18 cellular contexts compared by ENCODE assay signal in genomic region chr1:40758578-40759343, GRCh38.
"Had no signal": no experiment of that assay in that cellular context is flagged by ENCODE, and none has a peak within 500 bp of the region (broad histone marks: within the 10 kb centered on the region; RNA-seq: fewer than 3 reads in every experiment).

No MANE protein-coding gene starts in this region.

- H3K27me3 ChIP-seq: colonic mucosa, heart right ventricle, pancreas, tibial artery had no signal

- ATAC-seq: heart right ventricle, natural killer cell, pancreas had no signal

- H3K27me3 Mint-ChIP-seq: central memory CD8-positive, alpha-beta T cell had no signal

- H3K4me3 ChIP-seq: colonic mucosa, heart right ventricle, pancreas, tibial artery had no signal

- H3K9me3 ChIP-seq: colonic mucosa, heart right ventricle, pancreas, tibial artery had no signal

- H3K27ac Mint-ChIP-seq: activated T-helper 1 cell treated with anti-CD3 and anti-CD28 coated beads, Interleukin-12 subunit alpha, Interleukin-12 subunit beta, Interleukin-2, Interleukin-4 antibody, amounts not matched to agents 30 ng/mL and 10 ng/mL and 1 ng/mL, durations not matched to agents 14 hours and 24 hours and 36 hours had no signal

- H3K4me3 Mint-ChIP-seq: activated T-helper 1 cell treated with anti-CD3 and anti-CD28 coated beads, Interleukin-12 subunit alpha, Interleukin-12 subunit beta, Interleukin-2, Interleukin-4 antibody, amounts not matched to agents 30 ng/mL and 10 ng/mL and 1 ng/mL, durations not matched to agents 14 hours and 24 hours and 36 hours; central memory CD8-positive, alpha-beta T cell; immature natural killer cell; natural killer cell had no signal

- DNase-seq: activated CD4-positive, alpha-beta T cell treated with anti-CD3 and anti-CD28 coated beads, Interleukin-2, amount 50 U/mL, for 4 hours; activated naive CD4-positive, alpha-beta T cell; activated T-cell treated with anti-CD3 and anti-CD28 coated beads for 4 hours; anterior cingulate cortex; colonic mucosa; foreskin melanocyte; heart right ventricle; immature natural killer cell; kidney glomerular epithelial cell; mesendoderm; natural killer cell; pancreas; stimulated activated naive CD4-positive, alpha-beta T cell treated with Interleukin-2 at 50 U/mL for 16 hours; substantia nigra; SW 1271; tibial artery had no signal

- H3K27ac ChIP-seq: colonic mucosa, pancreas, tibial artery had no signal

- H3K4me1 ChIP-seq: colonic mucosa, pancreas had no signal
